In the genomic region with DNA sequence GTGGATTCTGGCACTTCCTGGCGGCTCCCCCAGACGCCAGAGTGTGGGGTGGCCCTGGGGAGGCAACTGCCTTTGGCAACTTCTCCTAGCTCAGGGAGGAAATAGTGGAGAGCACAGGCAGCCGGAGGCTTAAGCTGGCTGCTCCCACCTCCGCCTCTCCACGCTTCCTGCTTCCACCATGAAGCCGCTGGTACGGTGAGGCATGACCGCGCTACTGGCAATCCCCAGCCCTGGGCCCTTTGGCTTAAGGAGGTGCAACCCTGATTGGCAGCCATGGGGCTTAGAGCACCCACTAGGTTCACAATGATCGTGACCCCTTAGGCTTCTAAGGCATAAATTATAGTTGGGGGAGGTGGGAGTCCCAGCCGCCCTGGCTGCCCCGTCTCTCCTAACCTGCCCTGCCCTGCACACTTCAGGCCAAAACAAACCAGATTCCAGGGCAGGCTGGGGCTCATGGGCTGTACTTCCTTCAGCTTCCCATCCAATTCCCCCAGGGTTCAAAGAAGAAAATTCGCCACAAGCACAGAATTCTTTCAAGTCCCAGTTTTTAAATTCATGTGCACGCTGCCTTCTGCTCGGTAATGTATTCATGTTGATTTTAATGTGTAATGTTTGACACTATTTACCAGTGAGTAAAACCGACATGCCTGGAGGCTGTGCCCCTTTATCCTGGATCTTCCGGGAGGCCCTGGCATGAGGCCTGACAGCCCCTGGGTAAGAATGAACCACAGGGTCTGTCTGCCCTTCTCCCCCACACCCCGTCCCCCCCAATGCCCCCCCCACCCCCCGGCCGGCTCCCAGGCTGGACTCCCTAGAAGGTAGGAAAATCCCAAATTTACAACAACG, we compare ENCODE assay signal across 1 cellular context.
TF ChIP-seq lines count a peak whose summit lies in the region.

No MANE protein-coding gene starts in this region.

TF ChIP-seq in WTC11, 78 proteins besides CTCF, POLR2A, EP300 and RAD21 (continued from another document):
- no peak for TF ChIP-seq E2F1 (CRISPR knock-in tag; IDR thresholded peaks at IDR 0.05)
- TF ChIP-seq ARID4B (CRISPR knock-in tag; IDR thresholded peaks at IDR 0.05; ENCODE audit: borderline replicate concordance): no peak
- TF ChIP-seq, protein P1, sequence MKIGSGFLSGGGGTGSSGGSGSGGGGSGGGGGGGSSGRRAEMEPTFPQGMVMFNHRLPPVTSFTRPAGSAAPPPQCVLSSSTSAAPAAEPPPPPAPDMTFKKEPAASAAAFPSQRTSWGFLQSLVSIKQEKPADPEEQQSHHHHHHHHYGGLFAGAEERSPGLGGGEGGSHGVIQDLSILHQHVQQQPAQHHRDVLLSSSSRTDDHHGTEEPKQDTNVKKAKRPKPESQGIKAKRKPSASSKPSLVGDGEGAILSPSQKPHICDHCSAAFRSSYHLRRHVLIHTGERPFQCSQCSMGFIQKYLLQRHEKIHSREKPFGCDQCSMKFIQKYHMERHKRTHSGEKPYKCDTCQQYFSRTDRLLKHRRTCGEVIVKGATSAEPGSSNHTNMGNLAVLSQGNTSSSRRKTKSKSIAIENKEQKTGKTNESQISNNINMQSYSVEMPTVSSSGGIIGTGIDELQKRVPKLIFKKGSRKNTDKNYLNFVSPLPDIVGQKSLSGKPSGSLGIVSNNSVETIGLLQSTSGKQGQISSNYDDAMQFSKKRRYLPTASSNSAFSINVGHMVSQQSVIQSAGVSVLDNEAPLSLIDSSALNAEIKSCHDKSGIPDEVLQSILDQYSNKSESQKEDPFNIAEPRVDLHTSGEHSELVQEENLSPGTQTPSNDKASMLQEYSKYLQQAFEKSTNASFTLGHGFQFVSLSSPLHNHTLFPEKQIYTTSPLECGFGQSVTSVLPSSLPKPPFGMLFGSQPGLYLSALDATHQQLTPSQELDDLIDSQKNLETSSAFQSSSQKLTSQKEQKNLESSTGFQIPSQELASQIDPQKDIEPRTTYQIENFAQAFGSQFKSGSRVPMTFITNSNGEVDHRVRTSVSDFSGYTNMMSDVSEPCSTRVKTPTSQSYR (CRISPR knock-in tag; IDR thresholded peaks at IDR 0.05): no peak
- TF ChIP-seq ZNF263 (CRISPR knock-in tag; IDR thresholded peaks at IDR 0.05; ENCODE audit: low read depth): no peak
